Comparison of ENCODE assay signal across 22 cellular contexts in genomic region chr2:174781298-174781697, GRCh38. TPM values are rescaled to one million over a fixed set of nuclear protein-coding genes. Genes with fewer than 3 reads are reported as not detected.
DNase-seq lines count a peak whose midpoint lies in the region; ATAC-seq, FAIRE-seq and TF ChIP-seq lines count a peak whose summit lies in the region.
"Had no signal": no experiment of that assay in that cellular context is flagged by ENCODE, and none has a peak within 500 bp of the region (broad histone marks: within the 10 kb centered on the region; RNA-seq: fewer than 3 reads in every experiment).

No MANE protein-coding gene starts in this region.

- POLR2A ChIA-PET in CD4-positive, alpha-beta T cell (lab: Charles Lee), result no interaction called here
- POLR2A ChIA-PET in H1 (lab: Charles Lee; ENCODE audit: partially characterized antibody), result interaction anchor here (0.5 to 1.6 kb wide), 5 partner anchors 9 to 890 kb away, joined by 3 to 5 read pairs (median 3); no protein-coding TSS in a partner anchor

- H2BK12ac ChIP-seq in H1 (ENCODE audit: low read depth, low read length), result peak overlapping the region; percentile 3; the same call in 1 of the 2 replicates

- H3K79me1 ChIP-seq in H1 (ENCODE audit: low read depth, low read length), result no peaks in the 10 kb centered on the region

- TF ChIP-seq EP300 in H1 (IDR thresholded peaks at IDR 0.05; ENCODE audit: borderline replicate concordance in 1 of 2, low read depth in 2 of 2, low read length in 2 of 2), result no peak

- no peaks in the 10 kb centered on the region for H3K27me3 Mint-ChIP-seq in CD4-positive, alpha-beta T cell
- H3K27me3 Mint-ChIP-seq in T-helper 17 cell (no peaks in the 10 kb centered on the region), neural progenitor cell (ENCODE audit: insufficient read depth, low read depth) (peaks cover 5% of the 10 kb centered on the region), nephron progenitor cell (ENCODE audit: low read depth, poor library complexity) (peaks cover 9% of the 10 kb centered on the region)

- TF ChIP-seq RAD21 in H1 (IDR thresholded peaks at IDR 0.05 in 1 of 2, conservative IDR thresholded peaks at IDR 0.05 in 1 of 2; ENCODE audit: low read depth in 2 of 2, low read length in 2 of 2), result no peak

- DNase-seq in CD4-positive, alpha-beta T cell, result no peak
- DNase-seq in T-helper 17 cell (no peak), H1 (ENCODE audit: low read depth in 1 of 2, low spot score in 2 of 2) (no peak), neural progenitor cell (ENCODE audit: low spot score) (no peak), nephron progenitor cell (no peak), medulla oblongata (ENCODE audit: extremely low spot score) (no peak), frontal cortex (ENCODE audit: low spot score in 2 of 2) (no peak)
- no peak for DNase-seq in activated CD8-positive, alpha-beta memory T cell treated with anti-CD3 and anti-CD28 coated beads for 24 hours
- DNase-seq: NCI-H1417, NCI-H187 treated with DMSO at 0.1 percent for 48 hours, NCI-H226, NCI-H524, PC-9, SIG-M5 had no signal

- H3K9ac ChIP-seq in H1 (replicated peaks in 1 of 4; ENCODE audit: extremely low read depth in 1 of 4, low read depth in 3 of 4, low read length in 3 of 4) (no peak overlapping the region), neural progenitor cell (no peak overlapping the region)

- H4K20me1 ChIP-seq in H1 (replicated peaks in 1 of 2; ENCODE audit: control insufficient read depth in 1 of 2, insufficient read depth in 2 of 2, low read length in 2 of 2), result no peaks in the 10 kb centered on the region
- no peaks in the 10 kb centered on the region for H4K20me1 ChIP-seq in neural progenitor cell (ENCODE audit: low read depth)

- TF ChIP-seq POLR2A in H1 (IDR thresholded peaks at IDR 0.05; ENCODE audit: control extremely low read depth in 1 of 2, low read depth in 2 of 2, low read length in 2 of 2), result no peak

- H2BK15ac ChIP-seq in H1 (ENCODE audit: low read length), result peak overlapping the region; percentile 38

- H3F3A ChIP-seq in neural progenitor cell (ENCODE audit: low read depth), result peaks cover 12% of the 10 kb centered on the region

- H3K27ac Mint-ChIP-seq in CD4-positive, alpha-beta T cell, result peak overlapping the region; percentile 21
- H3K27ac Mint-ChIP-seq in T-helper 17 cell, result peak overlapping the region; percentile 100
- peak overlapping the region; percentile 67 for H3K27ac Mint-ChIP-seq in neural progenitor cell
- no peak overlapping the region for H3K27ac Mint-ChIP-seq in nephron progenitor cell
- H3K27ac Mint-ChIP-seq: B cell had no signal

- H3K4me2 ChIP-seq in H1 (ENCODE audit: insufficient read depth in 1 of 2, low read depth in 2 of 2, low read length in 2 of 2) (no peak overlapping the region), neural progenitor cell (no peak overlapping the region)
- H3K4me2 ChIP-seq: PC-9 had no signal

- FAIRE-seq in H1 (lab: Jason Lieb, UNC), result no peak
- no peak for FAIRE-seq in frontal cortex (lab: Jason Lieb, UNC)
- FAIRE-seq: D721Med, GM12891, GM18507, H54, HepG2 had no signal

- peak overlapping the region; percentile 66; the same call in 1 of the 2 replicates for H2BK20ac ChIP-seq in H1 (ENCODE audit: low read length)

- H3K4me1 ChIP-seq in H1 (replicated peaks in 1 of 4; ENCODE audit: control insufficient read depth in 3 of 4, insufficient read depth in 4 of 4, low read length in 3 of 4) (peaks cover 0 to 10% (median 3%) of the 10 kb centered on the region in 4 experiments), neural progenitor cell (peaks cover 37% of the 10 kb centered on the region)

- H4K8ac ChIP-seq in H1 (ENCODE audit: extremely low read depth, insufficient read depth, low read length), result no peak overlapping the region

- H3K4me3 ChIP-seq in H1 (ENCODE audit: extremely low read depth in 1 of 4, insufficient read depth in 2 of 4, low read depth in 3 of 4, low read length in 4 of 4) (no peak overlapping the region), neural progenitor cell (no peak overlapping the region)
- H3K4me3 ChIP-seq: PC-9 had no signal

- H2AFZ ChIP-seq in H1 (ENCODE audit: low read length), result no peak overlapping the region
- no peak overlapping the region for H2AFZ ChIP-seq in neural progenitor cell (replicated peaks)
- H2AFZ ChIP-seq: PC-9 had no signal

- no peak overlapping the region for H2AK5ac ChIP-seq in H1 (ENCODE audit: low read depth, low read length)

- no peaks in the 10 kb centered on the region for H3K36me3 Mint-ChIP-seq in CD4-positive, alpha-beta T cell (ENCODE audit: low read depth)
- H3K36me3 Mint-ChIP-seq in T-helper 17 cell (ENCODE audit: low read depth) (no peaks in the 10 kb centered on the region), neural progenitor cell (no peaks in the 10 kb centered on the region), nephron progenitor cell (ENCODE audit: low read depth) (no peaks in the 10 kb centered on the region)

- no peak overlapping the region for H2BK120ac ChIP-seq in H1 (replicated peaks; ENCODE audit: low read depth, low read length)

- 94% methylated on average over 9 of the region's 9 CpGs; no CpG with 5 or more reads in 1 of the 2 experiments for WGBS in H1 (ENCODE audit: extremely low coverage in 1 of 2, insufficient coverage in 1 of 2, insufficient read length in 1 of 2, insufficient replicate concordance in 2 of 2, low coverage in 1 of 2, low lambda C conversion rate in 2 of 2, missing lambda C conversion rate in 1 of 2), 2 experiments

- H2BK5ac ChIP-seq in H1 (ENCODE audit: low read depth, low read length), result peak overlapping the region; percentile 35; the same call in 1 of the 2 replicates

- no peak for ATAC-seq in CD4-positive, alpha-beta T cell (ENCODE audit: poor library complexity)
- no peak for ATAC-seq in T-helper 17 cell
- ATAC-seq: HepG2 had no signal

- H3K4me3 Mint-ChIP-seq in CD4-positive, alpha-beta T cell, result no peak overlapping the region
- H3K4me3 Mint-ChIP-seq in T-helper 17 cell (no peak overlapping the region), neural progenitor cell (no peak overlapping the region), nephron progenitor cell (no peak overlapping the region)
- H3K4me3 Mint-ChIP-seq: B cell had no signal

- H3K23ac ChIP-seq in H1 (ENCODE audit: insufficient read length), result no peak overlapping the region

- no peak overlapping the region for H4K5ac ChIP-seq in H1 (ENCODE audit: insufficient read length, low read depth, low read length)

- no peak overlapping the region for H3K18ac ChIP-seq in H1 (ENCODE audit: extremely low read depth, low read length)

- H3K27me3 ChIP-seq in CD4-positive, alpha-beta T cell (ENCODE audit: control insufficient read depth, insufficient read depth, low read length), result no peaks in the 10 kb centered on the region
- H3K27me3 ChIP-seq in H1 (replicated peaks in 1 of 4; ENCODE audit: control insufficient read depth in 3 of 4, extremely low read depth in 1 of 4, insufficient read depth in 3 of 4, low read length in 3 of 4) (no peaks in the 10 kb centered on the region), neural progenitor cell (no peaks in the 10 kb centered on the region)

- H3K9me3 Mint-ChIP-seq in CD4-positive, alpha-beta T cell, result no peaks in the 10 kb centered on the region
- H3K9me3 Mint-ChIP-seq in neural progenitor cell, result peaks cover 2% of the 10 kb centered on the region
- H3K9me3 Mint-ChIP-seq in nephron progenitor cell, result no peaks in the 10 kb centered on the region

- H3K9me3 ChIP-seq in CD4-positive, alpha-beta T cell (ENCODE audit: control insufficient read depth, low read length), result no peaks in the 10 kb centered on the region
- H3K9me3 ChIP-seq in T-helper 17 cell (ENCODE audit: control insufficient read depth, low read length, poor library complexity, severe bottlenecking) (no peaks in the 10 kb centered on the region), H1 (ENCODE audit: insufficient read depth in 2 of 2, low read depth in 1 of 2, low read length in 1 of 2) (no peaks in the 10 kb centered on the region), neural progenitor cell (ENCODE audit: low read depth) (no peaks in the 10 kb centered on the region)

- H3K36me3 ChIP-seq in H1 (ENCODE audit: control insufficient read depth in 2 of 4, insufficient read depth in 4 of 4, low read length in 3 of 4) (no peaks in the 10 kb centered on the region), neural progenitor cell (no peaks in the 10 kb centered on the region)

- H3K79me2 ChIP-seq in H1 (ENCODE audit: control insufficient read depth in 1 of 2, insufficient read depth in 2 of 2, low read length in 2 of 2) (no peaks in the 10 kb centered on the region), neural progenitor cell (ENCODE audit: low read depth) (no peaks in the 10 kb centered on the region)

- peaks cover 43% of the 10 kb centered on the region for H3K4me1 Mint-ChIP-seq in CD4-positive, alpha-beta T cell (ENCODE audit: low read depth)
- H3K4me1 Mint-ChIP-seq in T-helper 17 cell (peaks cover 30% of the 10 kb centered on the region), neural progenitor cell (peaks cover 47% of the 10 kb centered on the region), nephron progenitor cell (peaks cover 39% of the 10 kb centered on the region)
- H3K4me1 Mint-ChIP-seq: B cell had no signal

- H4K91ac ChIP-seq in H1 (replicated peaks; ENCODE audit: insufficient read length, low read length), result peak overlapping the region; percentile 5

- no peak for TF ChIP-seq CTCF in CD4-positive, alpha-beta T cell (IDR thresholded peaks at IDR 0.05)
- TF ChIP-seq CTCF in H1 (IDR thresholded peaks at IDR 0.05; ENCODE audit: control extremely low read depth in 1 of 3, insufficient read depth in 1 of 3, low read depth in 1 of 3, low read length in 3 of 3) (no peak), neural progenitor cell (IDR thresholded peaks at IDR 0.05) (no peak), nephron progenitor cell (IDR thresholded peaks at IDR 0.05) (no peak)

- no peak overlapping the region for H3K4ac ChIP-seq in H1 (replicated peaks; ENCODE audit: insufficient read length, low read depth, low read length)

- no peak overlapping the region for H3K56ac ChIP-seq in H1 (replicated peaks; ENCODE audit: insufficient read length, low read depth, low read length)

- H3K23me2 ChIP-seq in H1 (ENCODE audit: low read depth, low read length), result no peaks in the 10 kb centered on the region

- CTCF ChIA-PET in CD4-positive, alpha-beta T cell (lab: Charles Lee), result no interaction called here
- CTCF ChIA-PET in H1 (lab: Charles Lee; ENCODE audit: partially characterized antibody), result interaction anchor here (0.7 to 4.9 kb wide), 13 partner anchors 7 to 208 kb away, joined by 3 to 37 read pairs (median 3); no protein-coding TSS in a partner anchor

- H3K27ac ChIP-seq in CD4-positive, alpha-beta T cell (ENCODE audit: low read depth, low read length), result no peak overlapping the region
- H3K27ac ChIP-seq in H1 (ENCODE audit: low read depth, low read length) (no peak overlapping the region), neural progenitor cell (no peak overlapping the region)
- H3K27ac ChIP-seq: PC-9, RWPE1 had no signal

- H3K14ac ChIP-seq in H1 (ENCODE audit: insufficient read length), result no peak overlapping the region

- intact Hi-C loops in CD4-positive, alpha-beta T cell (cut with DNase I, micrococcal nuclease), result no loop called here

RNA-seq across cellular contexts. Expression of gene CHRNA1, which starts 17.0 kb away (rescaled TPM):
- total RNA-seq in CD4-positive, alpha-beta T cell, result under 1 TPM; 0.17 to 0.19 TPM
- under 1 TPM; 0.63 to 0.94 TPM for total RNA-seq in T-helper 17 cell
- total RNA-seq in H1 (2021; fragmentation: NEBNext Ultra II Directional; extraction: Animal tissue kit (Norgen Biotek cat#: 25700)), result 0.15 TPM in 1 of 2 replicates, not detected in the other
- 0.11 and 0.17 TPM in 2 replicates for polyA plus RNA-seq in H1 (2011; rRNA removed)
- polyA plus RNA-seq in H1 (2011; cell fraction: cytosol; rRNA removed), result 0.10 TPM
- 0.30 TPM for polyA plus RNA-seq in H1 (2011; cell fraction: nucleus; rRNA removed)
- polyA plus RNA-seq in H1 (2012, experiment 1 of 2), result 0.19 to 0.20 TPM in 2 of 4 replicates, not detected in the others
- not detected for polyA plus RNA-seq in H1 (2012, experiment 2 of 2)
- polyA plus RNA-seq in H1 (2013, experiment 1 of 2), result 0.12 TPM
- 0.07 TPM for polyA plus RNA-seq in H1 (2013, experiment 2 of 2)
- 0.47 TPM in 1 of 2 replicates, not detected in the other for polyA minus RNA-seq in H1 (2011; rRNA and poly(A)+ RNA removed)
- polyA minus RNA-seq in H1 (2011; cell fraction: cytosol; rRNA and poly(A)+ RNA removed), result not detected
- polyA minus RNA-seq in H1 (2011; cell fraction: nucleus; rRNA and poly(A)+ RNA removed), result not detected
- total RNA-seq in neural progenitor cell (ENCODE audit: low replicate concordance), result 0.11 TPM in 1 of 2 replicates, not detected in the other
- total RNA-seq in frontal cortex, result not detected
- total RNA-seq: A172, HepG2, PC-9 had no signal
- polyA plus RNA-seq: HepG2 had no signal
